Comparison of ENCODE assay signal across 1 cellular context in the genomic region with DNA sequence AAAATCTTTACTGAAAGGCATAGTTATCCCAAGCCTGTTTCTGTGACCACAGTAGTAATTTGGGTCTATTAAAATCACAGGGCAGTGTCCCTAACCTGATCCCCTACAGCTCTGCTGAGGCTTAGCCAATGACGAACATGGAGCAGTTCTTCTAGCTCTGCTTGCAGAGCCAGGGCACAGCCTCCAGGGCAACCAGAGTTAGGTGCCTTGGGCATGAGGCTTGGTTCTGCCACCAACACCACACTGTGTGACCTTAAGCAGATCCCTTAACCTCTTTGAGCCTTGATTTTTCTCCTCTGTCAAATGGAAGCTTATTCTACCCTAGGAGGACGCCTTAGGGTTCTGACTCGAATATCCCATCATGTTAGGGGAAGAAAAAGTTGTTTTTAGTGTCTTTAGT.
TF ChIP-seq lines count a peak whose summit lies in the region.

No MANE protein-coding gene starts in this region.

TF ChIP-seq in K562, 482 proteins besides CTCF, POLR2A, EP300 and RAD21 (continued from another document):
- TF ChIP-seq MED1 (CRISPR knock-in tag; IDR thresholded peaks at IDR 0.05; ENCODE audit: borderline replicate concordance) (no peak), CHAMP1 (IDR thresholded peaks at IDR 0.05) (no peak)
TF ChIP-seq in K562: peak in this region for 0.
